Comparison of ENCODE assay signal across 8 cellular contexts in genomic region chr11:128890543-128891409, GRCh38. TPM values are rescaled to one million over a fixed set of nuclear protein-coding genes. Genes with fewer than 3 reads are reported as not detected.
DNase-seq lines count a peak whose midpoint lies in the region; ATAC-seq and TF ChIP-seq lines count a peak whose summit lies in the region.

Gene KCNJ5, plus strand, starts transcription at chr11:128891356. Its CDS starts 19,918 bp downstream, at chr11:128911274.

- no peaks in the 10 kb centered on the region for H3K27me3 ChIP-seq in right lobe of liver
- H3K27me3 ChIP-seq in thyroid gland, result no peaks in the 10 kb centered on the region

- ATAC-seq in right lobe of liver, result peak; percentile 44 to 56 (median 50)
- no peak for ATAC-seq in HG02610 (IDR thresholded peaks at IDR 0.05; ENCODE audit: unreplicated experiment)

- H3K4me3 ChIP-seq in right lobe of liver (peak within 1 kb of the TSS; percentile 32 to 40 (median 38)), thyroid gland (replicated peaks in 1 of 3) (peak within 1 kb of the TSS in 2 of 3 donors; percentile 25 to 35)

- H3K36me3 ChIP-seq in right lobe of liver (no peaks in the 10 kb centered on the region), thyroid gland (no peaks in the 10 kb centered on the region)

- H3K9me3 ChIP-seq in right lobe of liver, result no peaks in the 10 kb centered on the region
- H3K9me3 ChIP-seq in thyroid gland, result no peaks in the 10 kb centered on the region

- no peak for TF ChIP-seq CTCF in right lobe of liver (IDR thresholded peaks at IDR 0.05)
- TF ChIP-seq CTCF in thyroid gland (IDR thresholded peaks at IDR 0.05), result peak in 2 of 6 experiments; percentile 3 to 8

- H3K27ac ChIP-seq in right lobe of liver (no peak within 1 kb of the TSS), thyroid gland (peak within 1 kb of the TSS in 2 of 3 donors; percentile 14 to 41)

- 3% methylated on average over 36 of the region's 86 CpGs for WGBS in right lobe of liver (ENCODE audit: insufficient coverage, low coverage, low lambda C conversion rate, missing lambda C conversion rate)
- WGBS in thyroid gland, 2 donors, result 0 to 2% methylated on average over 36 to 37 of the region's 86 CpGs

- TF ChIP-seq POLR2A in right lobe of liver (IDR thresholded peaks at IDR 0.05) (no peak), thyroid gland (IDR thresholded peaks at IDR 0.05) (no peak)

- intact Hi-C loops in right lobe of liver (cut with DNase I) (no loop called here), thyroid gland (cut with DNase I) (no loop called here)

- H3K4me1 ChIP-seq in right lobe of liver (peaks cover 0 to 33% (median 16%) of the 10 kb centered on the region in 4 donors), thyroid gland (peaks cover 16 to 35% of the 10 kb centered on the region in 2 donors)

- DNase-seq in D341Med (ENCODE audit: low spot score) (peak; percentile 85), NCI-H345 (lab: John Stamatoyannopoulos, UW) (peak; percentile 52), cerebellum (ENCODE audit: low spot score) (peak; percentile 26), right lobe of liver (peak in 1 of 3 donors; percentile 57), thyroid gland (peak; percentile 78 to 79), NCI-H2107 (lab: John Stamatoyannopoulos, UW) (no peak), SW 1271 (lab: John Stamatoyannopoulos, UW) (no peak)

RNA-seq across cellular contexts. Expression of gene KCNJ5, which starts in this region (rescaled TPM):
- 0.82 TPM for total RNA-seq in cerebellum
- under 1 TPM; 0.05 to 0.80 (median 0.11) TPM for total RNA-seq in right lobe of liver
- total RNA-seq in thyroid gland, result 1 to 10 TPM in 2 of 4 donors, under 1 TPM in 2; 0.40 to 2.7 (median 1.2) TPM

Comparison
In these comparisons a context has a peak if more than half of its experiments do, and no peak if none do; other contexts are left out.
1. Peak in DNase-seq in cerebellum; RNA of the gene not detected or under 1 TPM.
2. Peak in ATAC-seq and H3K4me3 ChIP-seq in right lobe of liver; RNA of the gene not detected or under 1 TPM.
3. DNase-seq: peak in D341Med (single experiment), NCI-H345 (single experiment) and thyroid gland (2 of 2); none in NCI-H2107 (single experiment) and SW 1271 (0 of 2).
4. H3K27ac ChIP-seq: peak in thyroid gland (2 of 3); none in right lobe of liver (0 of 3).